ENCODE assay signal across 18 cellular contexts in the genomic region with DNA sequence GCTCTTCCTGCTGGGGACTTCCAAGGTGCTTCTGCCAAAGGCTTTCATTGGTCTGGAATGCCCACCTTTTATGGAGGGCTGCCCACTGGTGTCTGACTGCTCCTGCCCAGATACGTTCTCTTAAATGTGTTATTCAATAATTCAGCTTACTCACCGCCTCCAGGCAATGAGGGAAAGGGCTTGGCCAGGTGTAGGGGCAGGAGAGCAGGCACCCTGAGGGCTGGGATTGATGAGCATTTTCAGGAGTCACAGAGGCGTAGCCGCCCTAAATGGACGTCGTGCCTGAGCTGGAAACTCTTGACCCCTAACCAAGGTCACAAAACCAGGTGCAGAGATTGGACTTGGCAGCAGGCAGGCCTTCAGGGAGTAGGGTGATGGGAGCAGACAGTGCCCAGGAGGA. TPM values are rescaled to one million over a fixed set of nuclear protein-coding genes. Genes with fewer than 3 reads are reported as not detected.
DNase-seq lines count a peak whose midpoint lies in the region; TF ChIP-seq lines count a peak whose summit lies in the region.
"Had no signal": no experiment of that assay in that cellular context is flagged by ENCODE, and none has a peak within 500 bp of the region (broad histone marks: within the 10 kb centered on the region; RNA-seq: fewer than 3 reads in every experiment).

No MANE protein-coding gene starts in this region.

- no peak overlapping the region for H3K4me3 ChIP-seq in epithelial cell of esophagus (ENCODE audit: low read length)
- H3K4me3 ChIP-seq: colonic mucosa, tibial artery had no signal

- intact Hi-C loops in posterior vena cava (cut with DNase I) = no loop called here

- TF ChIP-seq CTCF in epithelial cell of esophagus (IDR thresholded peaks at IDR 0.05; ENCODE audit: insufficient read depth, low read depth, low read length, missing control alignments) = no peak

- DNase-seq in NCI-H345 (lab: John Stamatoyannopoulos, UW) = peak; percentile 54
- no peak for DNase-seq in NCI-H345 treated with DMSO at 0.1 percent for 48 hours (lab: John Stamatoyannopoulos, UW; ENCODE audit: unreplicated experiment)
- DNase-seq in M059J (ENCODE audit: low read depth) = peak; percentile 83
- DNase-seq in epithelial cell of esophagus (ENCODE audit: low read depth) = peak; percentile 36
- peak; percentile 26 for DNase-seq in posterior vena cava (ENCODE audit: low spot score)
- no peak for DNase-seq in NCI-H2196 treated with DMSO at 0.1 percent for 48 hours (lab: John Stamatoyannopoulos, UW; ENCODE audit: unreplicated experiment)
- DNase-seq in NCI-H524 treated with DMSO at 0.1 percent for 48 hours (lab: John Stamatoyannopoulos, UW) = no peak
- DNase-seq in OCI-M2 (lab: John Stamatoyannopoulos, UW; ENCODE audit: unreplicated experiment) = no peak
- DNase-seq: activated B cell treated with CpG ODN at 0.5 μM for 24 hours; activated CD8-positive, alpha-beta memory T cell treated with anti-CD3 and anti-CD28 coated beads for 24 hours; anterior cingulate cortex; colonic mucosa; DND-41; NCI-H2081; NCI-H82; tibial artery had no signal

RNA-seq across cellular contexts. Expression of a gene that starts 26.8 kb away (rescaled TPM):
- total RNA-seq in M059J (2014; rRNA removed; shearing (Covaris generic)) = 11.3 and 14.7 TPM in 2 replicates
- 1 to 10 TPM; 1.0 to 1.6 TPM for total RNA-seq in posterior vena cava
- total RNA-seq: A172, activated B cell treated with CpG ODN at 0.5 μM for 24 hours, mesothelial cell of epicardium had no signal

Comparison
In these comparisons a context has a peak if more than half of its experiments do, and no peak if none do; other contexts are left out.
1. DNase-seq: peak in NCI-H345 (single experiment), M059J (single experiment), epithelial cell of esophagus (single experiment) and posterior vena cava (single experiment); none in NCI-H345 treated with DMSO at 0.1 percent for 48 hours (single experiment), NCI-H2196 treated with DMSO at 0.1 percent for 48 hours (single experiment), NCI-H524 treated with DMSO at 0.1 percent for 48 hours (single experiment) and OCI-M2 (single experiment).